Comparison of ENCODE assay signal across 21 cellular contexts in genomic region chr16:71249399-71249798, GRCh38. TPM values are rescaled to one million over a fixed set of nuclear protein-coding genes. Genes with fewer than 3 reads are reported as not detected.
DNase-seq lines count a peak whose midpoint lies in the region; ATAC-seq, FAIRE-seq and TF ChIP-seq lines count a peak whose summit lies in the region.
"Had no signal": no experiment of that assay in that cellular context is flagged by ENCODE, and none has a peak within 500 bp of the region (broad histone marks: within the 10 kb centered on the region; RNA-seq: fewer than 3 reads in every experiment).

No MANE protein-coding gene starts in this region.

- peak; percentile 46 for ATAC-seq in sciatic nerve
- ATAC-seq in HG02798 (IDR thresholded peaks at IDR 0.05; ENCODE audit: poor library complexity, unreplicated experiment) = no peak
- ATAC-seq in stimulated activated naive CD8-positive, alpha-beta T cell treated with anti-CD3 and anti-CD28 coated beads, Interleukin-15, Interleukin-2, amounts not matched to agents 100 U/mL and 50 U/mL, for 24 hours = no peak
- ATAC-seq: activated CD4-positive, CD25-positive, alpha-beta regulatory T cell treated with anti-CD3 and anti-CD28 coated beads, Interleukin-2, amount 50 U/mL, for 24 hours; activated naive CD4-positive, alpha-beta T cell treated with anti-CD3 and anti-CD28 coated beads, Interleukin-2, amount 50 U/mL, for 72 hours; effector memory CD8-positive, alpha-beta T cell had no signal

- H3K36me3 ChIP-seq in endodermal cell (ENCODE audit: control insufficient read depth, insufficient read depth, low read length) = no peaks in the 10 kb centered on the region
- H3K36me3 ChIP-seq: right atrium auricular region, transverse colon had no signal

- no peaks in the 10 kb centered on the region for H3K36me3 Mint-ChIP-seq in endodermal cell (ENCODE audit: low read depth)
- H3K36me3 Mint-ChIP-seq: activated naive CD4-positive, alpha-beta T cell treated with anti-CD3 and anti-CD28 coated beads, Interleukin-2, amount 50 U/mL, for 72 hours had no signal

- H3K4me3 ChIP-seq in endodermal cell (ENCODE audit: low read length) = no peak overlapping the region
- H3K4me3 ChIP-seq: right atrium auricular region, transverse colon had no signal

- H3K27ac ChIP-seq in endodermal cell (ENCODE audit: low read depth, low read length) = no peak overlapping the region
- H3K27ac ChIP-seq: HL-60, right atrium auricular region, transverse colon had no signal

- intact Hi-C loops in sciatic nerve (cut with DNase I) = loop anchor here (1.0 kb wide), 1 partner anchor 26 kb away; no protein-coding TSS in a partner anchor

- no peak overlapping the region for H3K4me3 Mint-ChIP-seq in endodermal cell
- H3K4me3 Mint-ChIP-seq: effector memory CD8-positive, alpha-beta T cell; T-helper 2 cell treated with Interferon-gamma antibody and Interleukin-4, amounts not matched to agents 5 μg/mL and 100 μg/mL, for 36 hours had no signal

- no peaks in the 10 kb centered on the region for H3K4me1 ChIP-seq in endodermal cell (ENCODE audit: control insufficient read depth, insufficient read depth, low read length)
- H3K4me1 ChIP-seq: right atrium auricular region, transverse colon had no signal

- TF ChIP-seq CTCF in endodermal cell (conservative IDR thresholded peaks at IDR 0.05) = peak; percentile 63

- H3K27me3 ChIP-seq in endodermal cell (ENCODE audit: control insufficient read depth, insufficient read depth, low read length, poor library complexity, severe bottlenecking) = no peaks in the 10 kb centered on the region
- H3K27me3 ChIP-seq: right atrium auricular region, transverse colon had no signal

- FAIRE-seq in HTR-8/SVneo (lab: Jason Lieb, UNC) = peak; percentile 77

- DNase-seq in HTR-8/SVneo (ENCODE audit: insufficient read length, low spot score) (no peak), NOMO-1 (lab: John Stamatoyannopoulos, UW; ENCODE audit: unreplicated experiment in 2 of 2) (peak; percentile 20 to 31), endodermal cell (peak; percentile 70), sciatic nerve (ENCODE audit: low spot score) (no peak)
- DNase-seq in stimulated activated naive CD8-positive, alpha-beta T cell treated with anti-CD3 and anti-CD28 coated beads, Interleukin-15, Interleukin-2, amounts not matched to agents 100 U/mL and 50 U/mL, for 24 hours = no peak
- no peak for DNase-seq in stimulated activated CD4-positive, alpha-beta T cell treated with anti-CD3 and anti-CD28 coated beads, Interleukin-1b, Interleukin-23, amount 100 ng/mL, for 48 hours
- DNase-seq: Calu3; effector memory CD8-positive, alpha-beta T cell; islet precursor cell; NCI-H1092 treated with DMSO at 0.1 percent for 48 hours; NCI-H524; stimulated activated naive CD4-positive, alpha-beta T cell treated with Interleukin-2 at 50 U/mL for 16 hours; transverse colon had no signal

- no peak overlapping the region for H3K27ac Mint-ChIP-seq in endodermal cell
- H3K27ac Mint-ChIP-seq: activated naive CD4-positive, alpha-beta T cell treated with anti-CD3 and anti-CD28 coated beads, Interleukin-2, amount 50 U/mL, for 72 hours; effector memory CD8-positive, alpha-beta T cell; T-helper 2 cell treated with Interferon-gamma antibody and Interleukin-4, amounts not matched to agents 5 μg/mL and 100 μg/mL, for 36 hours had no signal

- H3K9me3 Mint-ChIP-seq in endodermal cell = no peaks in the 10 kb centered on the region
- H3K9me3 Mint-ChIP-seq: activated naive CD4-positive, alpha-beta T cell treated with anti-CD3 and anti-CD28 coated beads, Interleukin-2, amount 50 U/mL, for 72 hours; effector memory CD8-positive, alpha-beta T cell; T-helper 2 cell treated with Interferon-gamma antibody and Interleukin-4, amounts not matched to agents 5 μg/mL and 100 μg/mL, for 36 hours had no signal

- no peaks in the 10 kb centered on the region for H3K9me3 ChIP-seq in endodermal cell (ENCODE audit: control insufficient read depth, low read length)
- H3K9me3 ChIP-seq: right atrium auricular region, transverse colon had no signal

- WGBS in endodermal cell (ENCODE audit: insufficient coverage in 1 of 2, insufficient read length in 1 of 2), 2 experiments = 68 to 83% methylated on average over 1 of the region's 1 CpG

- peaks cover 7% of the 10 kb centered on the region for H3K4me1 Mint-ChIP-seq in endodermal cell

- no peaks in the 10 kb centered on the region for H3K27me3 Mint-ChIP-seq in endodermal cell (ENCODE audit: insufficient read depth)

- H3K9ac ChIP-seq in endodermal cell (ENCODE audit: extremely low read depth, low read length, poor library complexity, severe bottlenecking) = no peak overlapping the region

RNA-seq across cellular contexts. Expression of gene HYDIN, which starts 18.9 kb away (rescaled TPM):
- total RNA-seq in endodermal cell = 1 to 10 TPM; 6.4 to 7.7 TPM
- polyA plus RNA-seq in endodermal cell (2013, experiment 1 of 2) = 4.1 TPM
- 3.6 TPM for polyA plus RNA-seq in endodermal cell (2013, experiment 2 of 2)
- 3.4 TPM for total RNA-seq in sciatic nerve
- total RNA-seq: G401, lung microvascular endothelial cell had no signal

RNA-seq across cellular contexts. Expression of gene CMTR2, which starts 39.8 kb away (rescaled TPM):
- total RNA-seq in endodermal cell (10 to 100 TPM; 16.1 to 17.2 TPM), sciatic nerve (14.9 TPM)
- 22.4 TPM for polyA plus RNA-seq in endodermal cell (2013, experiment 1 of 2)
- 25.6 TPM for polyA plus RNA-seq in endodermal cell (2013, experiment 2 of 2)

Comparison
In these comparisons a context has a peak if more than half of its experiments do, and no peak if none do; other contexts are left out.
1. DNase-seq: peak in NOMO-1 (2 of 2) and endodermal cell (single experiment); none in HTR-8/SVneo (single experiment), sciatic nerve (single experiment), stimulated activated naive CD8-positive, alpha-beta T cell treated with anti-CD3 and anti-CD28 coated beads, Interleukin-15, Interleukin-2, amounts not matched to agents 100 U/mL and 50 U/mL, for 24 hours (single experiment) and stimulated activated CD4-positive, alpha-beta T cell treated with anti-CD3 and anti-CD28 coated beads, Interleukin-1b, Interleukin-23, amount 100 ng/mL, for 48 hours (single experiment).